18 cellular contexts compared by ENCODE assay signal in genomic region chr16:22624759-22625533, GRCh38.
DNase-seq lines count a peak whose midpoint lies in the region; ATAC-seq, FAIRE-seq and TF ChIP-seq lines count a peak whose summit lies in the region.
"Had no signal": no experiment of that assay in that cellular context is flagged by ENCODE, and none has a peak within 500 bp of the region (broad histone marks: within the 10 kb centered on the region; RNA-seq: fewer than 3 reads in every experiment).

No MANE protein-coding gene starts in this region.

- H3K79me2 ChIP-seq in HepG2 (ENCODE audit: insufficient read depth, low read length) = no peaks in the 10 kb centered on the region
- H3K79me2 ChIP-seq in endothelial cell of umbilical vein (ENCODE audit: control insufficient read depth, insufficient read depth, low read length) = no peaks in the 10 kb centered on the region

- POLR2A ChIA-PET in HepG2 (lab: Yijun Ruan, JAX) = no interaction called here
- POLR2A ChIA-PET in endothelial cell of umbilical vein (lab: Charles Lee) = no interaction called here

- no peaks in the 10 kb centered on the region for H3K9me3 Mint-ChIP-seq in osteocyte (ENCODE audit: unreplicated experiment)
- H3K9me3 Mint-ChIP-seq: CD8-positive, alpha-beta memory T cell had no signal

- H3K4me3 Mint-ChIP-seq in osteocyte (ENCODE audit: unreplicated experiment) = no peak overlapping the region
- H3K4me3 Mint-ChIP-seq: CD8-positive, alpha-beta memory T cell had no signal

- TF ChIP-seq POLR2A in HepG2 (IDR thresholded peaks at IDR 0.05; ENCODE audit: insufficient read depth in 1 of 2, low read depth in 2 of 2, low read length in 2 of 2) (no peak), right lobe of liver (IDR thresholded peaks at IDR 0.05) (no peak), endothelial cell of umbilical vein (IDR thresholded peaks at IDR 0.05; ENCODE audit: low read depth, low read length) (no peak), testis (IDR thresholded peaks at IDR 0.05) (no peak)

- H3K27ac ChIP-seq in HepG2 (ENCODE audit: extremely low read length, insufficient read depth, low read length) (no peak overlapping the region), right lobe of liver (no peak overlapping the region), RWPE2 (ENCODE audit: poor library complexity, severe bottlenecking) (peak overlapping the region; percentile 19), endothelial cell of umbilical vein (ENCODE audit: insufficient read depth, low read depth, low read length) (no peak overlapping the region), psoas muscle (no peak overlapping the region), testis (no peak overlapping the region)
- H3K27ac ChIP-seq: KMS-11 had no signal

- ATAC-seq in HepG2 (no peak), right lobe of liver (no peak), RWPE2 (ENCODE audit: low read depth) (no peak), psoas muscle (no peak)

- in situ Hi-C loops in HepG2 (cut with HindIII; ENCODE audit: extremely low pct_ligation_motif_present, low pct_unique_long_range_greater_than_20kb) = no loop called here

- no peak overlapping the region for H3K4me3 ChIP-seq in HepG2 (replicated peaks in 1 of 3; ENCODE audit: insufficient read depth in 1 of 3, low read depth in 2 of 3, low read length in 3 of 3)
- H3K4me3 ChIP-seq in right lobe of liver = no peak overlapping the region
- H3K4me3 ChIP-seq in RWPE2 (ENCODE audit: severe bottlenecking) = no peak overlapping the region
- H3K4me3 ChIP-seq in endothelial cell of umbilical vein (replicated peaks in 1 of 3; ENCODE audit: insufficient read depth in 1 of 3, low read depth in 1 of 3, low read length in 3 of 3) = no peak overlapping the region
- H3K4me3 ChIP-seq in psoas muscle = no peak overlapping the region
- no peak overlapping the region for H3K4me3 ChIP-seq in testis

- intact Hi-C loops in HepG2 (cut with micrococcal nuclease; ENCODE audit: unreplicated experiment) = no loop called here
- intact Hi-C loops in right lobe of liver (cut with DNase I) = no loop called here
- intact Hi-C loops in endothelial cell of umbilical vein (cut with micrococcal nuclease) = loop anchor here (5.0 kb wide), 1 partner anchor 32 kb away; no protein-coding TSS in a partner anchor
- intact Hi-C loops in psoas muscle (cut with DNase I) = no loop called here
- intact Hi-C loops in testis (cut with DNase I; ENCODE audit: low total_unique reads) = no loop called here

- H3K9ac ChIP-seq in HepG2 (ENCODE audit: insufficient read depth, low read depth, low read length) (no peak overlapping the region), endothelial cell of umbilical vein (replicated peaks; ENCODE audit: extremely low read depth, insufficient read depth, low read length) (no peak overlapping the region)
- H3K9ac ChIP-seq: KMS-11 had no signal

- H3K4me1 ChIP-seq in HepG2 (ENCODE audit: insufficient read depth, low read length) (no peaks in the 10 kb centered on the region), right lobe of liver (no peaks in the 10 kb centered on the region), RWPE2 (ENCODE audit: insufficient read depth, poor library complexity, severe bottlenecking) (peaks cover 13% of the 10 kb centered on the region), endothelial cell of umbilical vein (ENCODE audit: control insufficient read depth, extremely low read depth, insufficient read depth, low read length) (no peaks in the 10 kb centered on the region), psoas muscle (no peaks in the 10 kb centered on the region), testis (no peaks in the 10 kb centered on the region)

- H3K27ac Mint-ChIP-seq in osteocyte (ENCODE audit: unreplicated experiment) = no peak overlapping the region
- H3K27ac Mint-ChIP-seq: CD8-positive, alpha-beta memory T cell had no signal

- H4K20me1 ChIP-seq in HepG2 (ENCODE audit: insufficient read depth, low read length) (no peaks in the 10 kb centered on the region), endothelial cell of umbilical vein (replicated peaks; ENCODE audit: control insufficient read depth, extremely low read depth, insufficient read depth, low read length) (no peaks in the 10 kb centered on the region)

- TF ChIP-seq EP300 in HepG2 (IDR thresholded peaks at IDR 0.05; ENCODE audit: low read depth in 2 of 2, low read length in 2 of 2) = no peak
- no peak for TF ChIP-seq EP300 in HepG2 (CRISPR knock-in tag; IDR thresholded peaks at IDR 0.05; ENCODE audit: borderline replicate concordance)

- no peaks in the 10 kb centered on the region for H3K4me1 Mint-ChIP-seq in osteocyte (ENCODE audit: unreplicated experiment)
- H3K4me1 Mint-ChIP-seq: CD8-positive, alpha-beta memory T cell had no signal

- H3K9me1 ChIP-seq in endothelial cell of umbilical vein (replicated peaks; ENCODE audit: control insufficient read depth, extremely low read depth, insufficient read depth, low read length) = no peaks in the 10 kb centered on the region

- TF ChIP-seq CTCF in HepG2 (CRISPR knock-in tag; IDR thresholded peaks at IDR 0.05) (no peak), right lobe of liver (IDR thresholded peaks at IDR 0.05) (no peak), RWPE2 (IDR thresholded peaks at IDR 0.05; ENCODE audit: poor library complexity, severe bottlenecking) (no peak), endothelial cell of umbilical vein (IDR thresholded peaks at IDR 0.05; ENCODE audit: extremely low read depth in 1 of 2, insufficient read depth in 1 of 2, low read depth in 1 of 2, low read length in 2 of 2) (no peak), osteocyte (IDR thresholded peaks at IDR 0.05) (no peak), psoas muscle (IDR thresholded peaks at IDR 0.05) (no peak), testis (IDR thresholded peaks at IDR 0.05) (no peak)

- H3K27me3 ChIP-seq in HepG2 (ENCODE audit: control insufficient read depth in 1 of 2, insufficient read depth in 2 of 2, low read length in 2 of 2) (peaks cover 4 to 62% of the 10 kb centered on the region in 2 experiments; a peak in 2 of 5 replicates), right lobe of liver (no peaks in the 10 kb centered on the region), RWPE2 (ENCODE audit: insufficient read depth, poor library complexity, severe bottlenecking) (no peaks in the 10 kb centered on the region), endothelial cell of umbilical vein (ENCODE audit: control insufficient read depth in 2 of 2, insufficient read depth in 2 of 2, low read length in 2 of 2) (peaks cover 7 to 23% of the 10 kb centered on the region in 2 experiments), psoas muscle (ENCODE audit: insufficient read depth in 3 of 3, low read length in 2 of 3) (peaks cover 0 to 9% (median 0%) of the 10 kb centered on the region in 3 donors), testis (no peaks in the 10 kb centered on the region)

- CTCF ChIA-PET in HepG2 (lab: Yijun Ruan, JAX; ENCODE audit: low intra/inter-chr PET ratio, low total read pairs) (no interaction called here), endothelial cell of umbilical vein (lab: Charles Lee) (interaction anchor here (1.9 kb wide), 1 partner anchor 10 kb away, joined by 6 read pairs; no protein-coding TSS in a partner anchor)

- dilution Hi-C loops in endothelial cell of umbilical vein (cut with MboI; ENCODE audit: extremely low pct_ligation_motif_present, low sequenced_read_pairs) = no loop called here

- H3K4me2 ChIP-seq in HepG2 (ENCODE audit: low read depth, low read length) (no peak overlapping the region), endothelial cell of umbilical vein (ENCODE audit: insufficient read depth, low read length) (no peak overlapping the region)
- H3K4me2 ChIP-seq: KMS-11 had no signal

- no peak overlapping the region for H2AFZ ChIP-seq in HepG2 (ENCODE audit: low read length)
- no peak overlapping the region for H2AFZ ChIP-seq in endothelial cell of umbilical vein (ENCODE audit: low read depth, low read length)

- WGBS in HepG2 (ENCODE audit: low lambda C conversion rate) = 2% methylated on average over 8 of the region's 8 CpGs
- 47% methylated on average over 8 of the region's 8 CpGs for WGBS in right lobe of liver (ENCODE audit: insufficient coverage, low coverage, low lambda C conversion rate, missing lambda C conversion rate)
- 60 to 62% (median 61%) methylated on average over 8 of the region's 8 CpGs for WGBS in psoas muscle, 3 donors
- WGBS in testis, 2 donors = 76 to 81% methylated on average over 8 of the region's 8 CpGs

- H3K9me3 ChIP-seq in HepG2 (ENCODE audit: low read length) = no peaks in the 10 kb centered on the region
- H3K9me3 ChIP-seq in right lobe of liver = no peaks in the 10 kb centered on the region
- H3K9me3 ChIP-seq in RWPE2 (ENCODE audit: severe bottlenecking) = no peaks in the 10 kb centered on the region
- no peaks in the 10 kb centered on the region for H3K9me3 ChIP-seq in endothelial cell of umbilical vein (replicated peaks; ENCODE audit: control insufficient read depth, insufficient read depth, low read length)
- H3K9me3 ChIP-seq in psoas muscle = no peaks in the 10 kb centered on the region
- no peaks in the 10 kb centered on the region for H3K9me3 ChIP-seq in testis

- no peaks in the 10 kb centered on the region for H3K36me3 ChIP-seq in HepG2 (replicated peaks in 1 of 2; ENCODE audit: control insufficient read depth in 1 of 2, insufficient read depth in 2 of 2, low read length in 2 of 2)
- H3K36me3 ChIP-seq in right lobe of liver = no peaks in the 10 kb centered on the region
- no peaks in the 10 kb centered on the region for H3K36me3 ChIP-seq in RWPE2 (ENCODE audit: low read depth)
- no peaks in the 10 kb centered on the region for H3K36me3 ChIP-seq in endothelial cell of umbilical vein (ENCODE audit: control insufficient read depth in 2 of 2, extremely low read depth in 1 of 2, insufficient read depth in 2 of 2, low read length in 2 of 2)
- no peaks in the 10 kb centered on the region for H3K36me3 ChIP-seq in psoas muscle (ENCODE audit: insufficient read depth in 1 of 2, low read depth in 1 of 2)
- no peaks in the 10 kb centered on the region for H3K36me3 ChIP-seq in testis (ENCODE audit: low read depth, missing control alignments)

- no peaks in the 10 kb centered on the region for H3K36me3 Mint-ChIP-seq in osteocyte (ENCODE audit: unreplicated experiment)
- H3K36me3 Mint-ChIP-seq: CD8-positive, alpha-beta memory T cell had no signal

- no peak for TF ChIP-seq RAD21 in HepG2 (CRISPR knock-in tag; IDR thresholded peaks at IDR 0.05)

- BruUV-seq in HepG2 (replicated peaks; lab: Mats Ljungman, UMichigan) = no TSS peak
- BruUV-seq in endothelial cell of umbilical vein (replicated peaks; lab: Mats Ljungman, UMichigan) = no TSS peak

- DNase-seq in HepG2 (ENCODE audit: low spot score) = no peak
- no peak for DNase-seq in right lobe of liver
- no peak for DNase-seq in RWPE2 (ENCODE audit: low spot score)
- DNase-seq in endothelial cell of umbilical vein (ENCODE audit: low read depth, low spot score) = no peak
- peak; percentile 69 for DNase-seq in osteocyte (ENCODE audit: extremely low spot score, unreplicated experiment)
- no peak for DNase-seq in psoas muscle
- DNase-seq in DMS53 treated with DMSO at 0.1 percent for 48 hours (lab: John Stamatoyannopoulos, UW; ENCODE audit: unreplicated experiment) = no peak
- DNase-seq in testis = no peak
- DNase-seq: ACHN; C1 segment of cervical spinal cord; CD8-positive, alpha-beta memory T cell; HCEC 1CT; NCI-H1417 treated with DMSO at 0.1 percent for 48 hours; NCI-H187 treated with DMSO at 0.1 percent for 48 hours; NCI-H2227 treated with DMSO at 0.1 percent for 48 hours; NCI-H510A treated with DMSO at 0.1 percent for 48 hours; OCI-M1 had no signal

- FAIRE-seq in HepG2 (lab: Jason Lieb, UNC) (no peak), endothelial cell of umbilical vein (lab: Jason Lieb, UNC) (peak; percentile 8)

- H3K27me3 Mint-ChIP-seq in osteocyte (ENCODE audit: unreplicated experiment) = peaks cover 9% of the 10 kb centered on the region
